In the genomic region with DNA sequence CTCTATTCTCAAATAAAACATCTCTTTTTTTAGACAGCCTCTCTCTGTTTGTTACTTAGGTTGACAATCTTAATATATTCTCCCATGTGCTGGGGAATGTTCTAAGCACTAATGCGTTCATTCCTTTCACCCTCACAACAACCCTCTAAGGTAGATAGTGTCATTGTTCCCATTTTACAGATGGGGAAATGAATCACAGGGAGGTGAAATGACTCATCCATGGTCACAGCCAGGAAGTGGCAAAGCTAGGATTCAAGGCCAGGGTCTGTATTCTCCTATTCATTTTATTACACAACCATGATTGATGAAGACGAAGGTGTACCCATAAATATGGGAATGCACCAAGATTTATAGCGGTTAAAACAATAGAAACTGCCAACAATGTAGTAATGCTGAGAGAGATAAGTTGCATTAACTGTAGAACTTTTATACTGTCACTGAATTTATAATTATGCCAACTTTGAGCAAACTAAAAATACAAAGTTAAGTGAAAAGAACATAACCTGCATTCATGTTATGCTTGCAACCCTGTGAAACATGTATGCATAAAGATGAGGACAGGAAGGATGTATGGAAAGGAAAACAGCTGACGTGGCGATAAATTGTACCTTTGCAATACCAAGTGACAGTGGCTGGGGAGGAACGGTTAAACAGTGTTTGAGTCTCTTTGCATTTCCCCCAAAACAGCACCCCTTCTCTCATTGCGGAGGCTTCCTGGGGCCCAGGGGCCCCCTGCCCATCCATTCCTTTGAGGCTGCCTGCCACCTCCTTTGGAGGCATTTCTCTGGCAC, we compare ENCODE assay signal across 18 cellular contexts.
"Had no signal": no experiment of that assay in that cellular context is flagged by ENCODE, and none has a peak within 500 bp of the region (broad histone marks: within the 10 kb centered on the region; RNA-seq: fewer than 3 reads in every experiment).

No MANE protein-coding gene starts in this region.

- H3K36me3 Mint-ChIP-seq: activated CD4-positive, alpha-beta memory T cell treated with anti-CD3 and anti-CD28 coated beads for 36 hours had no signal

- H3K27me3 ChIP-seq: right atrium auricular region, transverse colon had no signal

- H3K27ac ChIP-seq: right atrium auricular region, skin epidermis, transverse colon had no signal

- H3K36me3 ChIP-seq: right atrium auricular region, transverse colon had no signal

- DNase-seq: activated CD4-positive, alpha-beta memory T cell treated with anti-CD3 and anti-CD28 coated beads for 36 hours; activated CD4-positive, alpha-beta T cell treated with anti-CD3 and anti-CD28 coated beads for 36 hours; activated gamma-delta T cell treated with Interleukin-2 at 50 U/mL for 16 hours; activated T-cell treated with anti-CD3 and anti-CD28 coated beads, Interleukin-2, amount 50 U/mL, for 4 hours; glutamatergic neuron; hypothalamus; kidney glomerular epithelial cell; mesenchymal stem cell; occipital lobe; stimulated activated CD4-positive, alpha-beta T cell treated with anti-CD3 and anti-CD28 coated beads, Interleukin-4, amount 100 ng/mL, for 24 hours; stimulated activated naive CD4-positive, alpha-beta T cell treated with Interleukin-2 at 50 U/mL for 16 hours; T-helper 17 cell; transverse colon had no signal

- H3K27ac Mint-ChIP-seq: activated CD4-positive, alpha-beta memory T cell treated with anti-CD3 and anti-CD28 coated beads for 36 hours; activated CD4-positive, alpha-beta T cell treated with anti-CD3 and anti-CD28 coated beads for 36 hours; nephron; progenitor cell of endocrine pancreas; T-helper 17 cell had no signal

- ATAC-seq: activated CD4-positive, alpha-beta T cell treated with anti-CD3 and anti-CD28 coated beads for 36 hours; activated T-cell treated with anti-CD3 and anti-CD28 coated beads, Interleukin-2, amount 50 U/mL, for 4 hours; esophagus mucosa; T-helper 17 cell had no signal

- H3K4me3 ChIP-seq: right atrium auricular region, skin epidermis, transverse colon had no signal

- H3K9me3 ChIP-seq: right atrium auricular region, transverse colon had no signal

- H3K9me3 Mint-ChIP-seq: activated CD4-positive, alpha-beta memory T cell treated with anti-CD3 and anti-CD28 coated beads for 36 hours; activated T-cell treated with anti-CD3 and anti-CD28 coated beads, Interleukin-2, amount 50 U/mL, for 4 hours; nephron had no signal

- H3K4me3 Mint-ChIP-seq: activated CD4-positive, alpha-beta memory T cell treated with anti-CD3 and anti-CD28 coated beads for 36 hours; activated CD4-positive, alpha-beta T cell treated with anti-CD3 and anti-CD28 coated beads for 36 hours; activated T-cell treated with anti-CD3 and anti-CD28 coated beads, Interleukin-2, amount 50 U/mL, for 4 hours; nephron; T-helper 17 cell had no signal
